ENCODE assay signal across 11 cellular contexts in the genomic region with DNA sequence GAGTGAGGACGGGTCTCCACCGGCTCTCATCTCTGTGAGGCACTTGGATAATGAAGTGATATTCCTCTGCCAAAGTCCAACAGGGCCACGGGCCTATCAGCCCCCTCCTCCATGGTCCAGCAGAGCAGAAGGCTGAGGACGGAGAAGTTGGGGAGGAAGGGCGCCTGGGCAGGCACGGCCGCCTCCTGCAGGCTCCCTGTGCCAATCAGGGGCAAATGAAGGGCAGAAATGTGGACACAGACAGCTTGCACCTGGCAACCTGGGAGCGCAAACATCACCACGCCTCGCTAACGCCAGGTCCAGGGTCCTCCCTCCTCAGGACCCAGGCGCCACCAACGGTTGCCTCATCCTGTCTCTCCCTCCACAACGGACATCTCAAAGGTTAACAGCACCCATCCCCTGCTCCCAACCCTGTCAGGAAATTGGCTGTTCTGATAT. TPM values are rescaled to one million over a fixed set of nuclear protein-coding genes. Genes with fewer than 3 reads are reported as not detected.
DNase-seq lines count a peak whose midpoint lies in the region; ATAC-seq and TF ChIP-seq lines count a peak whose summit lies in the region.
"Had no signal": no experiment of that assay in that cellular context is flagged by ENCODE, and none has a peak within 500 bp of the region (broad histone marks: within the 10 kb centered on the region; RNA-seq: fewer than 3 reads in every experiment).

No MANE protein-coding gene starts in this region.

- ATAC-seq in SK-N-SH treated with all-trans-retinoic acid at 6 μM for 48 hours, result no peak
- ATAC-seq in HG02763 (IDR thresholded peaks at IDR 0.05; ENCODE audit: unreplicated experiment), result no peak
- ATAC-seq in HG03439 (IDR thresholded peaks at IDR 0.05; ENCODE audit: unreplicated experiment), result no peak

- H3F3A ChIP-seq in SK-N-SH (replicated peaks; ENCODE audit: insufficient read depth), result peaks cover 76% of the 10 kb centered on the region

- no peak for TF ChIP-seq RAD21 in SK-N-SH (IDR thresholded peaks at IDR 0.05; ENCODE audit: low read length)

- 90% methylated on average over 12 of the region's 14 CpGs for WGBS in SK-N-SH (ENCODE audit: low lambda C conversion rate)
- WGBS in sigmoid colon, 2 donors, result 15 to 74% methylated on average over 14 of the region's 14 CpGs

- CTCF ChIA-PET in SK-N-SH (lab: Yijun Ruan, JAX), result interaction anchor here (0.8 kb wide), 1 partner anchor 215 kb away, joined by 4 read pairs; no protein-coding TSS in a partner anchor

- H3K4me3 ChIP-seq in SK-N-SH (ENCODE audit: low read depth in 2 of 2, low read length in 1 of 2) (no peak overlapping the region), endocrine pancreas (ENCODE audit: control insufficient read depth, insufficient read depth, low read length) (no peak overlapping the region), sigmoid colon (no peak overlapping the region)
- H3K4me3 ChIP-seq: dorsolateral prefrontal cortex had no signal

- H2AFZ ChIP-seq in SK-N-SH (ENCODE audit: low read depth), result no peak overlapping the region

- H3K36me3 ChIP-seq in SK-N-SH (replicated peaks in 1 of 2; ENCODE audit: control insufficient read depth in 1 of 2, insufficient read depth in 2 of 2, low read length in 1 of 2), result peaks cover 14 to 15% of the 10 kb centered on the region in 2 experiments
- no peaks in the 10 kb centered on the region for H3K36me3 ChIP-seq in endocrine pancreas (ENCODE audit: control insufficient read depth, insufficient read depth, low read length)
- peaks cover 0 to 3% (median under 1%) of the 10 kb centered on the region in 4 donors for H3K36me3 ChIP-seq in sigmoid colon

- no peak for TF ChIP-seq POLR2A in sigmoid colon (IDR thresholded peaks at IDR 0.05)

- H3K27ac ChIP-seq in SK-N-SH (ENCODE audit: low read depth in 2 of 2, low read length in 1 of 2) (peak overlapping the region; percentile 91 to 93; a peak in 3 of 4 replicates), sigmoid colon (peak overlapping the region; percentile 23 to 96 (median 90))

- no peaks in the 10 kb centered on the region for H3K27me3 ChIP-seq in SK-N-SH (ENCODE audit: insufficient read depth)
- no peaks in the 10 kb centered on the region for H3K27me3 ChIP-seq in endocrine pancreas (ENCODE audit: control insufficient read depth, insufficient read depth, low read length)
- H3K27me3 ChIP-seq in sigmoid colon, result no peaks in the 10 kb centered on the region
- H3K27me3 ChIP-seq: dorsolateral prefrontal cortex had no signal

- H3K4me2 ChIP-seq in SK-N-SH, result peak overlapping the region; percentile 84; the same call in 1 of the 2 replicates

- H3K9me3 ChIP-seq in SK-N-SH (no peaks in the 10 kb centered on the region), endocrine pancreas (ENCODE audit: control insufficient read depth, low read length) (no peaks in the 10 kb centered on the region), sigmoid colon (no peaks in the 10 kb centered on the region)

- POLR2A ChIA-PET in SK-N-SH (lab: Yijun Ruan, JAX), result no interaction called here

- TF ChIP-seq CTCF in SK-N-SH (IDR thresholded peaks at IDR 0.05), result no peak
- no peak for TF ChIP-seq CTCF in sigmoid colon (IDR thresholded peaks at IDR 0.05)

- H3K9me2 ChIP-seq in SK-N-SH, result no peaks in the 10 kb centered on the region

- peaks cover 95% of the 10 kb centered on the region for H4K20me1 ChIP-seq in SK-N-SH (ENCODE audit: insufficient read depth)

- no peak for DNase-seq in SK-N-SH
- peak; percentile 35 for DNase-seq in NCI-H526 treated with DMSO at 0.1 percent for 48 hours (lab: John Stamatoyannopoulos, UW)
- DNase-seq in sigmoid colon, result no peak
- no peak for DNase-seq in D341Med (ENCODE audit: low spot score)
- DNase-seq: activated CD8-positive, alpha-beta memory T cell treated with anti-CD3 and anti-CD28 coated beads, Interleukin-2, amount 50 U/mL, for 48 hours; dorsolateral prefrontal cortex; NCI-H1105 had no signal

- H3K4me1 ChIP-seq in SK-N-SH (ENCODE audit: control insufficient read depth in 1 of 2, insufficient read depth in 2 of 2, low read depth in 1 of 2, low read length in 1 of 2) (peaks cover 91 to 95% of the 10 kb centered on the region in 2 experiments), endocrine pancreas (ENCODE audit: control insufficient read depth, insufficient read depth, low read length) (peaks cover 12% of the 10 kb centered on the region), sigmoid colon (peaks cover 0 to 98% (median 96%) of the 10 kb centered on the region in 4 donors)

- no peak for TF ChIP-seq EP300 in SK-N-SH (IDR thresholded peaks at IDR 0.05; ENCODE audit: borderline replicate concordance in 1 of 2, low read depth in 1 of 2, low read length in 1 of 2)
- TF ChIP-seq EP300 in sigmoid colon (IDR thresholded peaks at IDR 0.05), result no peak

- peaks cover 99% of the 10 kb centered on the region for H3K79me2 ChIP-seq in SK-N-SH (ENCODE audit: insufficient read depth)

- intact Hi-C loops in sigmoid colon (cut with DNase I), result no loop called here

- H3K9ac ChIP-seq in SK-N-SH, result no peak overlapping the region
- peak overlapping the region; percentile 31 for H3K9ac ChIP-seq in endocrine pancreas (ENCODE audit: control insufficient read depth, insufficient read depth, low read length)

TF ChIP-seq in SK-N-SH, 30 proteins besides CTCF, POLR2A, EP300 and RAD21 (continues in another document):
- TF ChIP-seq, protein P1, sequence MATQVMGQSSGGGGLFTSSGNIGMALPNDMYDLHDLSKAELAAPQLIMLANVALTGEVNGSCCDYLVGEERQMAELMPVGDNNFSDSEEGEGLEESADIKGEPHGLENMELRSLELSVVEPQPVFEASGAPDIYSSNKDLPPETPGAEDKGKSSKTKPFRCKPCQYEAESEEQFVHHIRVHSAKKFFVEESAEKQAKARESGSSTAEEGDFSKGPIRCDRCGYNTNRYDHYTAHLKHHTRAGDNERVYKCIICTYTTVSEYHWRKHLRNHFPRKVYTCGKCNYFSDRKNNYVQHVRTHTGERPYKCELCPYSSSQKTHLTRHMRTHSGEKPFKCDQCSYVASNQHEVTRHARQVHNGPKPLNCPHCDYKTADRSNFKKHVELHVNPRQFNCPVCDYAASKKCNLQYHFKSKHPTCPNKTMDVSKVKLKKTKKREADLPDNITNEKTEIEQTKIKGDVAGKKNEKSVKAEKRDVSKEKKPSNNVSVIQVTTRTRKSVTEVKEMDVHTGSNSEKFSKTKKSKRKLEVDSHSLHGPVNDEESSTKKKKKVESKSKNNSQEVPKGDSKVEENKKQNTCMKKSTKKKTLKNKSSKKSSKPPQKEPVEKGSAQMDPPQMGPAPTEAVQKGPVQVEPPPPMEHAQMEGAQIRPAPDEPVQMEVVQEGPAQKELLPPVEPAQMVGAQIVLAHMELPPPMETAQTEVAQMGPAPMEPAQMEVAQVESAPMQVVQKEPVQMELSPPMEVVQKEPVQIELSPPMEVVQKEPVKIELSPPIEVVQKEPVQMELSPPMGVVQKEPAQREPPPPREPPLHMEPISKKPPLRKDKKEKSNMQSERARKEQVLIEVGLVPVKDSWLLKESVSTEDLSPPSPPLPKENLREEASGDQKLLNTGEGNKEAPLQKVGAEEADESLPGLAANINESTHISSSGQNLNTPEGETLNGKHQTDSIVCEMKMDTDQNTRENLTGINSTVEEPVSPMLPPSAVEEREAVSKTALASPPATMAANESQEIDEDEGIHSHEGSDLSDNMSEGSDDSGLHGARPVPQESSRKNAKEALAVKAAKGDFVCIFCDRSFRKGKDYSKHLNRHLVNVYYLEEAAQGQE (IDR thresholded peaks at IDR 0.05; ENCODE audit: low read depth, low read length), result no peak
- TF ChIP-seq YY1 (IDR thresholded peaks at IDR 0.05; ENCODE audit: low read depth) (no peak), SIN3A (IDR thresholded peaks at IDR 0.05; ENCODE audit: borderline replicate concordance, low read depth, low read length) (no peak)

TF ChIP-seq in SK-N-SH treated with all-trans-retinoic acid at 6 μM for 48 hours, 23 proteins besides CTCF, POLR2A, EP300 and RAD21:
- TF ChIP-seq TCF4 (CRISPR knock-in tag; IDR thresholded peaks at IDR 0.05; ENCODE audit: borderline replicate concordance), result no peak
- TF ChIP-seq SNAI2 (CRISPR knock-in tag; IDR thresholded peaks at IDR 0.05), result no peak
- TF ChIP-seq ZFP3 (CRISPR knock-in tag; IDR thresholded peaks at IDR 0.05), result no peak
- TF ChIP-seq, protein P2, sequence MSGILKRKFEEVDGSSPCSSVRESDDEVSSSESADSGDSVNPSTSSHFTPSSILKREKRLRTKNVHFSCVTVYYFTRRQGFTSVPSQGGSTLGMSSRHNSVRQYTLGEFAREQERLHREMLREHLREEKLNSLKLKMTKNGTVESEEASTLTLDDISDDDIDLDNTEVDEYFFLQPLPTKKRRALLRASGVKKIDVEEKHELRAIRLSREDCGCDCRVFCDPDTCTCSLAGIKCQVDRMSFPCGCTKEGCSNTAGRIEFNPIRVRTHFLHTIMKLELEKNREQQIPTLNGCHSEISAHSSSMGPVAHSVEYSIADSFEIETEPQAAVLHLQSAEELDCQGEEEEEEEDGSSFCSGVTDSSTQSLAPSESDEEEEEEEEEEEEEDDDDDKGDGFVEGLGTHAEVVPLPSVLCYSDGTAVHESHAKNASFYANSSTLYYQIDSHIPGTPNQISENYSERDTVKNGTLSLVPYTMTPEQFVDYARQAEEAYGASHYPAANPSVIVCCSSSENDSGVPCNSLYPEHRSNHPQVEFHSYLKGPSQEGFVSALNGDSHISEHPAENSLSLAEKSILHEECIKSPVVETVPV (CRISPR knock-in tag; IDR thresholded peaks at IDR 0.05), result no peak
- no peak for TF ChIP-seq TOX (CRISPR knock-in tag; IDR thresholded peaks at IDR 0.05; ENCODE audit: borderline replicate concordance)
- no peak for TF ChIP-seq RARB (CRISPR knock-in tag; IDR thresholded peaks at IDR 0.05)
- TF ChIP-seq ZNF70 (CRISPR knock-in tag; IDR thresholded peaks at IDR 0.05), result no peak

RNA-seq across cellular contexts. Expression of a gene that starts 24.3 kb away (rescaled TPM):
- polyA plus RNA-seq in SK-N-SH (2012; rRNA removed) (19.1 and 20.0 TPM in 2 replicates), sigmoid colon (10 to 100 TPM; 16.8 to 19.0 (median 18.3) TPM)
- 11.3 and 14.5 TPM in 2 replicates for polyA plus RNA-seq in SK-N-SH (2012; cell fraction: cytosol; rRNA removed)
- polyA plus RNA-seq in SK-N-SH (2012; cell fraction: nucleus; rRNA removed), result 15.2 and 26.8 TPM in 2 replicates
- 10 to 100 TPM; 13.2 to 29.1 (median 21.5) TPM for total RNA-seq in sigmoid colon
